ENCODE assay signal across 19 cellular contexts in genomic region chr10:106714734-106715368, GRCh38.
DNase-seq lines count a peak whose midpoint lies in the region; ATAC-seq and TF ChIP-seq lines count a peak whose summit lies in the region.
"Had no signal": no experiment of that assay in that cellular context is flagged by ENCODE, and none has a peak within 500 bp of the region (broad histone marks: within the 10 kb centered on the region; RNA-seq: fewer than 3 reads in every experiment).

No MANE protein-coding gene starts in this region.

- peak; percentile 32 for DNase-seq in NOMO-1 treated with DMSO at 0.1 percent for 48 hours (lab: John Stamatoyannopoulos, UW; ENCODE audit: unreplicated experiment)
- DNase-seq in NOMO-1 treated with dmso at 0.1 percent for 144 hours (lab: John Stamatoyannopoulos, UW; ENCODE audit: unreplicated experiment): no peak
- peak; percentile 31 for DNase-seq in NCI-H82 treated with DMSO at 0.1 percent for 48 hours (lab: John Stamatoyannopoulos, UW; ENCODE audit: unreplicated experiment)
- DNase-seq in putamen (ENCODE audit: low spot score): peak; percentile 7
- DNase-seq in UCSD-AML1 (lab: John Stamatoyannopoulos, UW; ENCODE audit: unreplicated experiment): no peak
- no peak for DNase-seq in NCI-H226
- DNase-seq: DMS79, GM23248, H9, HFFc6, Karpas-422, MG63, NCI-H1048, NCI-H1417 treated with DMSO at 0.1 percent for 48 hours, NCI-H187, NCI-H69, SIG-M5 had no signal

- ATAC-seq in SK-N-SH treated with all-trans-retinoic acid at 6 μM for 48 hours (peak; percentile 48; the same call in 1 of the 3 replicates), GM18873 (IDR thresholded peaks at IDR 0.05; ENCODE audit: low FRiP score, unreplicated experiment) (no peak)

TF ChIP-seq in SK-N-SH treated with all-trans-retinoic acid at 6 μM for 48 hours, 23 proteins besides CTCF, POLR2A, EP300 and RAD21:
- TF ChIP-seq CREB5 (CRISPR knock-in tag; IDR thresholded peaks at IDR 0.05; ENCODE audit: low read depth) (peak; percentile 74; the same call in 1 of the 2 replicates), POU6F1 (CRISPR knock-in tag; IDR thresholded peaks at IDR 0.05; ENCODE audit: borderline replicate concordance, low read depth) (no peak), ZNF565 (CRISPR knock-in tag; conservative IDR thresholded peaks at IDR 0.05; ENCODE audit: low read depth) (no peak; the same call in 1 of the 2 replicates), TCF4 (CRISPR knock-in tag; IDR thresholded peaks at IDR 0.05; ENCODE audit: borderline replicate concordance) (peak; percentile 99), CSDC2 (CRISPR knock-in tag; IDR thresholded peaks at IDR 0.05) (no peak), ZFP30 (CRISPR knock-in tag; IDR thresholded peaks at IDR 0.05) (no peak), ZFP3 (CRISPR knock-in tag; IDR thresholded peaks at IDR 0.05) (no peak), ZNF70 (CRISPR knock-in tag; IDR thresholded peaks at IDR 0.05) (peak; percentile 50; the same call in 1 of the 2 replicates), PATZ1 (CRISPR knock-in tag; IDR thresholded peaks at IDR 0.05; ENCODE audit: borderline replicate concordance) (no peak), TSHZ2 (CRISPR knock-in tag; IDR thresholded peaks at IDR 0.05) (peak; percentile 95), ZNF8 (CRISPR knock-in tag; IDR thresholded peaks at IDR 0.05) (peak; percentile 67), CSRNP3 (CRISPR knock-in tag; IDR thresholded peaks at IDR 0.05) (peak; percentile 93; the same call in 1 of the 2 replicates), OSR1 (CRISPR knock-in tag; IDR thresholded peaks at IDR 0.05) (no peak), ESRRG (CRISPR knock-in tag; IDR thresholded peaks at IDR 0.05) (no peak), ZC3H10 (CRISPR knock-in tag; IDR thresholded peaks at IDR 0.05) (no peak), ARNTL (CRISPR knock-in tag; IDR thresholded peaks at IDR 0.05; ENCODE audit: borderline replicate concordance, low read depth) (no peak), PPARA (CRISPR knock-in tag; IDR thresholded peaks at IDR 0.05; ENCODE audit: borderline replicate concordance) (peak; percentile 63; the same call in 1 of the 2 replicates), TOX (CRISPR knock-in tag; IDR thresholded peaks at IDR 0.05; ENCODE audit: borderline replicate concordance) (no peak), ISL1 (CRISPR knock-in tag; IDR thresholded peaks at IDR 0.05) (peak; percentile 43; the same call in 1 of the 2 replicates), BACH2 (CRISPR knock-in tag; IDR thresholded peaks at IDR 0.05; ENCODE audit: borderline replicate concordance) (no peak), SNAI2 (CRISPR knock-in tag; IDR thresholded peaks at IDR 0.05) (peak; percentile 83), GLIS3 (CRISPR knock-in tag; IDR thresholded peaks at IDR 0.05) (peak; percentile 32; the same call in 1 of the 2 replicates)
TF ChIP-seq in SK-N-SH treated with all-trans-retinoic acid at 6 μM for 48 hours: peak in this region for 10.

Comparison
In these comparisons a context has a peak if more than half of its experiments do, and no peak if none do; other contexts are left out.
1. DNase-seq: peak in NOMO-1 treated with DMSO at 0.1 percent for 48 hours (single experiment), NCI-H82 treated with DMSO at 0.1 percent for 48 hours (single experiment) and putamen (single experiment); none in NOMO-1 treated with dmso at 0.1 percent for 144 hours (single experiment), UCSD-AML1 (single experiment) and NCI-H226 (single experiment).